In the genomic region with DNA sequence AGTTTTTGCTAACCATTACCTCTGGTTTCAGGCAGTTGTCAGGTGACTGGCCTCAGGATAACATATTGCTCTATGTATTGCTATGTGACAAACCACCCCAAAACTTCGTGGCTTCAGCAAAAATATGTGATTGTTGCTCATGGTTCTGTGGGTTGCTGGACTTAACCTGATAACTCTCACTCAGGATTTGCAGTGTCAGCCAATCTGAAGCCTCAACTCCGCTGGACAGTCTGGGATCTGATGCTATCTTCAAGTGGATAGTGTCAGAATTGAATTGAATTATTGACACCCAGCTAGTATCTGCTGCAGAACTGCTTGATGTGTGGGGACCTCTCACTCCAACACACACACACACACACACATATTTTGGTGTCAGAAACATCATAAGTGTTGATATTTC, we compare ENCODE assay signal across 27 cellular contexts. TPM values are rescaled to one million over a fixed set of nuclear protein-coding genes. Genes with fewer than 3 reads are reported as not detected.
DNase-seq lines count a peak whose midpoint lies in the region; ATAC-seq, FAIRE-seq and TF ChIP-seq lines count a peak whose summit lies in the region.
"Had no signal": no experiment of that assay in that cellular context is flagged by ENCODE, and none has a peak within 500 bp of the region (broad histone marks: within the 10 kb centered on the region; RNA-seq: fewer than 3 reads in every experiment).

No MANE protein-coding gene starts in this region.

- H3K9ac ChIP-seq in HepG2 (ENCODE audit: insufficient read depth, low read depth, low read length) = no peak overlapping the region
- H3K9ac ChIP-seq: BLaER1 treated with 17β-estradiol and CSF1 and Interleukin-3, amounts not matched to agents 10 nM and 100 nM had no signal

- POLR2A ChIA-PET in HepG2 (lab: Yijun Ruan, JAX) = no interaction called here
- POLR2A ChIA-PET in RWPE1 (lab: Yijun Ruan, JAX; ENCODE audit: low non-redundant PET) = no interaction called here

- TF ChIP-seq EP300 in HepG2 (IDR thresholded peaks at IDR 0.05; ENCODE audit: low read depth in 2 of 2, low read length in 2 of 2) = no peak
- no peak for TF ChIP-seq EP300 in HepG2 (CRISPR knock-in tag; IDR thresholded peaks at IDR 0.05; ENCODE audit: borderline replicate concordance)

- H3K27me3 ChIP-seq in HepG2 (ENCODE audit: control insufficient read depth in 1 of 2, insufficient read depth in 2 of 2, low read length in 2 of 2) (peaks cover 0 to 10% of the 10 kb centered on the region in 2 experiments; a peak in 2 of 5 replicates), right lobe of liver (no peaks in the 10 kb centered on the region), neutrophil (no peaks in the 10 kb centered on the region)
- H3K27me3 ChIP-seq: BE2C; BLaER1 treated with 17β-estradiol and CSF1 and Interleukin-3, amounts not matched to agents 10 nM and 100 nM had no signal

- no peak overlapping the region for H2AFZ ChIP-seq in HepG2 (ENCODE audit: low read length)

- no peaks in the 10 kb centered on the region for H3K4me1 ChIP-seq in HepG2 (ENCODE audit: insufficient read depth, low read length)
- H3K4me1 ChIP-seq in right lobe of liver = no peaks in the 10 kb centered on the region
- peaks cover 28 to 31% of the 10 kb centered on the region in 2 experiments for H3K4me1 ChIP-seq in neutrophil (ENCODE audit: control insufficient read depth in 1 of 2, insufficient read depth in 1 of 2, low read depth in 1 of 2, low read length in 1 of 2)
- H3K4me1 ChIP-seq: BE2C had no signal

- H3K79me2 ChIP-seq in HepG2 (ENCODE audit: insufficient read depth, low read length) = no peaks in the 10 kb centered on the region

- no peak overlapping the region for H3K4me2 ChIP-seq in HepG2 (ENCODE audit: low read depth, low read length)
- H3K4me2 ChIP-seq: BLaER1 treated with 17β-estradiol and CSF1 and Interleukin-3, amounts not matched to agents 10 nM and 100 nM had no signal

- ATAC-seq in HepG2 (no peak), right lobe of liver (no peak), GM21360 (IDR thresholded peaks at IDR 0.05; ENCODE audit: unreplicated experiment) (no peak)
- ATAC-seq: GM12878 had no signal

- DNase-seq in HepG2 (ENCODE audit: low spot score) = no peak
- DNase-seq in right lobe of liver = no peak
- peak; percentile 23 for DNase-seq in OCI-M1 (lab: John Stamatoyannopoulos, UW)
- DNase-seq in stimulated activated naive CD4-positive, alpha-beta T cell (lab: John Stamatoyannopoulos, UW) = no peak
- DNase-seq in NCI-H2107 (lab: John Stamatoyannopoulos, UW) = no peak
- no peak for DNase-seq in RWPE1 (ENCODE audit: low spot score)
- DNase-seq: ACHN; AML-193; BE2C; CD4-positive, alpha-beta T cell; CD8-positive, alpha-beta memory T cell; DMS 273 treated with DMSO at 0.1 percent for 48 hours; DMS79; EL; GDM1; H7; HCEC 1CT had no signal

- no peak for TF ChIP-seq RAD21 in HepG2 (CRISPR knock-in tag; IDR thresholded peaks at IDR 0.05)

- intact Hi-C loops in HepG2 (cut with micrococcal nuclease; ENCODE audit: unreplicated experiment) = no loop called here
- intact Hi-C loops in right lobe of liver (cut with DNase I) = no loop called here

- no TSS peak for BruUV-seq in HepG2 (replicated peaks; lab: Mats Ljungman, UMichigan)

- H3K36me3 ChIP-seq in HepG2 (replicated peaks in 1 of 2; ENCODE audit: control insufficient read depth in 1 of 2, insufficient read depth in 2 of 2, low read length in 2 of 2) (no peaks in the 10 kb centered on the region), right lobe of liver (no peaks in the 10 kb centered on the region), neutrophil (no peaks in the 10 kb centered on the region)
- H3K36me3 ChIP-seq: BE2C; BLaER1 treated with 17β-estradiol and CSF1 and Interleukin-3, amounts not matched to agents 10 nM and 100 nM had no signal

- TF ChIP-seq POLR2A in HepG2 (IDR thresholded peaks at IDR 0.05; ENCODE audit: insufficient read depth in 1 of 2, low read depth in 2 of 2, low read length in 2 of 2) (no peak), right lobe of liver (IDR thresholded peaks at IDR 0.05) (no peak)

- in situ Hi-C loops in HepG2 (cut with HindIII; ENCODE audit: extremely low pct_ligation_motif_present, low pct_unique_long_range_greater_than_20kb) = no loop called here

- no peak overlapping the region for H3K27ac ChIP-seq in HepG2 (ENCODE audit: extremely low read length, insufficient read depth, low read length)
- H3K27ac ChIP-seq in right lobe of liver = no peak overlapping the region
- peak overlapping the region; percentile 39 for H3K27ac ChIP-seq in neutrophil
- H3K27ac ChIP-seq in RWPE1 = no peak overlapping the region
- H3K27ac ChIP-seq: 22Rv1 had no signal

- no peak for FAIRE-seq in HepG2 (lab: Jason Lieb, UNC)
- FAIRE-seq: A204.1, D721Med, GM12878, GM18507, H1 had no signal

- H3K4me3 ChIP-seq in HepG2 (replicated peaks in 1 of 3; ENCODE audit: insufficient read depth in 1 of 3, low read depth in 2 of 3, low read length in 3 of 3) (no peak overlapping the region), right lobe of liver (no peak overlapping the region), neutrophil (ENCODE audit: low read depth in 1 of 2, low read length in 1 of 2) (no peak overlapping the region)
- H3K4me3 ChIP-seq: BLaER1 treated with 17β-estradiol and CSF1 and Interleukin-3, amounts not matched to agents 10 nM and 100 nM; GM12878 had no signal

- H3K9me3 ChIP-seq in HepG2 (ENCODE audit: low read length) = no peaks in the 10 kb centered on the region
- H3K9me3 ChIP-seq in right lobe of liver = no peaks in the 10 kb centered on the region
- H3K9me3 ChIP-seq in neutrophil = no peaks in the 10 kb centered on the region
- H3K9me3 ChIP-seq: BE2C had no signal

- no peaks in the 10 kb centered on the region for H4K20me1 ChIP-seq in HepG2 (ENCODE audit: insufficient read depth, low read length)
- H4K20me1 ChIP-seq: BLaER1 treated with 17β-estradiol and CSF1 and Interleukin-3, amounts not matched to agents 10 nM and 100 nM had no signal

- 0% methylated on average over 1 of the region's 2 CpGs for whole genome bisulfite sequencing in HepG2 (ENCODE audit: low lambda C conversion rate)
- WGBS in right lobe of liver (ENCODE audit: insufficient coverage, low coverage, low lambda C conversion rate, missing lambda C conversion rate) = 28% methylated on average over 2 of the region's 2 CpGs

- TF ChIP-seq CTCF in HepG2 (CRISPR knock-in tag; IDR thresholded peaks at IDR 0.05) (no peak), right lobe of liver (IDR thresholded peaks at IDR 0.05) (no peak), neutrophil (IDR thresholded peaks at IDR 0.05) (no peak), RWPE1 (conservative IDR thresholded peaks at IDR 0.05; ENCODE audit: low read depth) (no peak)

- CTCF ChIA-PET in HepG2 (lab: Yijun Ruan, JAX; ENCODE audit: low intra/inter-chr PET ratio, low total read pairs) = no interaction called here
- CTCF ChIA-PET in RWPE1 (lab: Yijun Ruan, JAX) = interaction anchor here (0.7 to 1.2 kb wide), 2 partner anchors 74 to 115 kb away, joined by 3 to 4 read pairs; no protein-coding TSS in a partner anchor

RNA-seq across cellular contexts. Expression of a gene that starts 34.7 kb away (rescaled TPM):
- total RNA-seq in HepG2 (2016; rRNA removed; fragmentation: Illumina TruSeq; extraction: Trizol) (not detected in 2 replicates), right lobe of liver (under 1 TPM in 1 of 6 experiments, not detected in 5; 0.33 TPM)
- total RNA-seq in HepG2 (2016; cell fraction: cytosol; rRNA removed; fragmentation: Illumina TruSeq; extraction: Trizol; ENCODE audit: low read depth) = not detected in 2 replicates
- not detected in 2 replicates for total RNA-seq in HepG2 (2016; cell fraction: insoluble cytoplasmic fraction; rRNA removed; fragmentation: Illumina TruSeq; extraction: Trizol)
- not detected in 2 replicates for total RNA-seq in HepG2 (2016; cell fraction: membrane; rRNA removed; fragmentation: Illumina TruSeq; extraction: Trizol)
- total RNA-seq in HepG2 (2016; cell fraction: nucleus; rRNA removed; fragmentation: Illumina TruSeq; extraction: Trizol) = not detected in 2 replicates
- not detected in 2 replicates for polyA plus RNA-seq in HepG2 (2011; rRNA removed)
- polyA plus RNA-seq in HepG2 (2011; cell fraction: cytosol; rRNA removed) = not detected in 2 replicates
- not detected in 2 replicates for polyA plus RNA-seq in HepG2 (2011; cell fraction: nucleus; rRNA removed)
- not detected in 2 replicates for polyA plus RNA-seq in HepG2 (2012)
- polyA plus RNA-seq in HepG2 (2016; cell fraction: cytosol; fragmentation: Illumina TruSeq; extraction: Trizol; ENCODE audit: low read depth) = not detected in 2 replicates
- not detected in 2 replicates for polyA plus RNA-seq in HepG2 (2016; cell fraction: insoluble cytoplasmic fraction; fragmentation: Illumina TruSeq; extraction: Trizol; ENCODE audit: low read depth)
- not detected in 2 replicates for polyA plus RNA-seq in HepG2 (2016; cell fraction: membrane; fragmentation: Illumina TruSeq; extraction: Trizol; ENCODE audit: low read depth)
- polyA plus RNA-seq in HepG2 (2016; cell fraction: nucleus; fragmentation: Illumina TruSeq; extraction: Trizol; ENCODE audit: insufficient read depth, low read depth) = not detected in 2 replicates
- polyA minus RNA-seq in HepG2 (2011; rRNA and poly(A)+ RNA removed; ENCODE audit: low replicate concordance) = 0.05 TPM in 1 of 2 replicates, not detected in the other
- polyA minus RNA-seq in HepG2 (2011; cell fraction: cytosol; rRNA and poly(A)+ RNA removed) = not detected in 2 replicates
- not detected in 2 replicates for polyA minus RNA-seq in HepG2 (2011; cell fraction: nucleus; rRNA and poly(A)+ RNA removed)
- total RNA-seq: CD8-positive, alpha-beta memory T cell; GM12878; H7 had no signal
- polyA plus RNA-seq: GM12878 had no signal

RNA-seq across cellular contexts. Expression of a gene that starts 35.7 kb away (rescaled TPM):
- total RNA-seq in HepG2 (2016; rRNA removed; fragmentation: Illumina TruSeq; extraction: Trizol) (13.3 and 24.1 TPM in 2 replicates), right lobe of liver (10 to 100 TPM in 2 of 6 experiments, 1 to 10 TPM in 4; 7.3 to 12.7 (median 9.4) TPM)
- 8.1 and 9.3 TPM in 2 replicates for total RNA-seq in HepG2 (2016; cell fraction: cytosol; rRNA removed; fragmentation: Illumina TruSeq; extraction: Trizol; ENCODE audit: low read depth)
- total RNA-seq in HepG2 (2016; cell fraction: insoluble cytoplasmic fraction; rRNA removed; fragmentation: Illumina TruSeq; extraction: Trizol) = 11.9 and 23.0 TPM in 2 replicates
- 10.1 and 11.2 TPM in 2 replicates for total RNA-seq in HepG2 (2016; cell fraction: membrane; rRNA removed; fragmentation: Illumina TruSeq; extraction: Trizol)
- total RNA-seq in HepG2 (2016; cell fraction: nucleus; rRNA removed; fragmentation: Illumina TruSeq; extraction: Trizol) = 23.2 and 26.4 TPM in 2 replicates
- 21.2 and 24.3 TPM in 2 replicates for polyA plus RNA-seq in HepG2 (2011; rRNA removed)
- 10.6 and 11.9 TPM in 2 replicates for polyA plus RNA-seq in HepG2 (2011; cell fraction: cytosol; rRNA removed)
- polyA plus RNA-seq in HepG2 (2011; cell fraction: nucleus; rRNA removed) = 64.8 and 74.8 TPM in 2 replicates
- 14.3 and 16.3 TPM in 2 replicates for polyA plus RNA-seq in HepG2 (2012)
- 3.0 and 3.9 TPM in 2 replicates for polyA plus RNA-seq in HepG2 (2016; cell fraction: cytosol; fragmentation: Illumina TruSeq; extraction: Trizol; ENCODE audit: low read depth)
- polyA plus RNA-seq in HepG2 (2016; cell fraction: insoluble cytoplasmic fraction; fragmentation: Illumina TruSeq; extraction: Trizol; ENCODE audit: low read depth) = 12.3 and 14.2 TPM in 2 replicates
- polyA plus RNA-seq in HepG2 (2016; cell fraction: membrane; fragmentation: Illumina TruSeq; extraction: Trizol; ENCODE audit: low read depth) = 8.2 and 9.5 TPM in 2 replicates
- polyA plus RNA-seq in HepG2 (2016; cell fraction: nucleus; fragmentation: Illumina TruSeq; extraction: Trizol; ENCODE audit: insufficient read depth, low read depth) = 68.1 and 69.5 TPM in 2 replicates
- 18.0 and 57.0 TPM in 2 replicates for polyA minus RNA-seq in HepG2 (2011; rRNA and poly(A)+ RNA removed; ENCODE audit: low replicate concordance)
- 5.4 and 5.7 TPM in 2 replicates for polyA minus RNA-seq in HepG2 (2011; cell fraction: cytosol; rRNA and poly(A)+ RNA removed)
- polyA minus RNA-seq in HepG2 (2011; cell fraction: nucleus; rRNA and poly(A)+ RNA removed) = 26.5 and 33.7 TPM in 2 replicates

RNA-seq across cellular contexts. Expression of a gene that starts 36.0 kb away (rescaled TPM):
- 28.1 and 36.9 TPM in 2 replicates for total RNA-seq in HepG2 (2016; rRNA removed; fragmentation: Illumina TruSeq; extraction: Trizol)
- total RNA-seq in HepG2 (2016; cell fraction: cytosol; rRNA removed; fragmentation: Illumina TruSeq; extraction: Trizol; ENCODE audit: low read depth) = 18.6 and 30.6 TPM in 2 replicates
- 26.6 and 30.5 TPM in 2 replicates for total RNA-seq in HepG2 (2016; cell fraction: insoluble cytoplasmic fraction; rRNA removed; fragmentation: Illumina TruSeq; extraction: Trizol)
- total RNA-seq in HepG2 (2016; cell fraction: membrane; rRNA removed; fragmentation: Illumina TruSeq; extraction: Trizol) = 27.2 and 41.0 TPM in 2 replicates
- total RNA-seq in HepG2 (2016; cell fraction: nucleus; rRNA removed; fragmentation: Illumina TruSeq; extraction: Trizol) = 16.5 and 21.7 TPM in 2 replicates
- polyA plus RNA-seq in HepG2 (2011; rRNA removed) = 44.9 and 46.7 TPM in 2 replicates
- polyA plus RNA-seq in HepG2 (2011; cell fraction: cytosol; rRNA removed) = 117 and 121 TPM in 2 replicates
- polyA plus RNA-seq in HepG2 (2011; cell fraction: nucleus; rRNA removed) = 33.8 and 41.2 TPM in 2 replicates
- polyA plus RNA-seq in HepG2 (2012) = 82.0 and 92.0 TPM in 2 replicates
- 119 and 155 TPM in 2 replicates for polyA plus RNA-seq in HepG2 (2016; cell fraction: cytosol; fragmentation: Illumina TruSeq; extraction: Trizol; ENCODE audit: low read depth)
- polyA plus RNA-seq in HepG2 (2016; cell fraction: insoluble cytoplasmic fraction; fragmentation: Illumina TruSeq; extraction: Trizol; ENCODE audit: low read depth) = 128 and 160 TPM in 2 replicates
- polyA plus RNA-seq in HepG2 (2016; cell fraction: membrane; fragmentation: Illumina TruSeq; extraction: Trizol; ENCODE audit: low read depth) = 121 and 142 TPM in 2 replicates
- 73.6 and 93.7 TPM in 2 replicates for polyA plus RNA-seq in HepG2 (2016; cell fraction: nucleus; fragmentation: Illumina TruSeq; extraction: Trizol; ENCODE audit: insufficient read depth, low read depth)
- polyA minus RNA-seq in HepG2 (2011; rRNA and poly(A)+ RNA removed; ENCODE audit: low replicate concordance) = 54.8 and 75.7 TPM in 2 replicates
- polyA minus RNA-seq in HepG2 (2011; cell fraction: cytosol; rRNA and poly(A)+ RNA removed) = 33.8 and 43.0 TPM in 2 replicates
- polyA minus RNA-seq in HepG2 (2011; cell fraction: nucleus; rRNA and poly(A)+ RNA removed) = 13.0 and 16.9 TPM in 2 replicates
- total RNA-seq in right lobe of liver = 10 to 100 TPM; 43.7 to 57.1 (median 48.3) TPM

RNA-seq across cellular contexts. Expression of a gene that starts 38.1 kb away (rescaled TPM):
- total RNA-seq in HepG2 (2016; rRNA removed; fragmentation: Illumina TruSeq; extraction: Trizol) = 0.29 TPM in 1 of 2 replicates, not detected in the other
- total RNA-seq in HepG2 (2016; cell fraction: cytosol; rRNA removed; fragmentation: Illumina TruSeq; extraction: Trizol; ENCODE audit: low read depth) = not detected in 2 replicates
- total RNA-seq in HepG2 (2016; cell fraction: insoluble cytoplasmic fraction; rRNA removed; fragmentation: Illumina TruSeq; extraction: Trizol) = 0.41 TPM in 1 of 2 replicates, not detected in the other
- total RNA-seq in HepG2 (2016; cell fraction: membrane; rRNA removed; fragmentation: Illumina TruSeq; extraction: Trizol) = 0.15 TPM in 1 of 2 replicates, not detected in the other
- total RNA-seq in HepG2 (2016; cell fraction: nucleus; rRNA removed; fragmentation: Illumina TruSeq; extraction: Trizol) = 0.69 and 1.2 TPM in 2 replicates
- 0.88 and 0.95 TPM in 2 replicates for polyA plus RNA-seq in HepG2 (2011; rRNA removed)
- polyA plus RNA-seq in HepG2 (2011; cell fraction: cytosol; rRNA removed) = 0.18 and 0.21 TPM in 2 replicates
- 11.7 and 15.6 TPM in 2 replicates for polyA plus RNA-seq in HepG2 (2011; cell fraction: nucleus; rRNA removed)
- polyA plus RNA-seq in HepG2 (2012) = 1.0 and 1.1 TPM in 2 replicates
- 0.07 and 0.08 TPM in 2 replicates for polyA plus RNA-seq in HepG2 (2016; cell fraction: cytosol; fragmentation: Illumina TruSeq; extraction: Trizol; ENCODE audit: low read depth)
- polyA plus RNA-seq in HepG2 (2016; cell fraction: insoluble cytoplasmic fraction; fragmentation: Illumina TruSeq; extraction: Trizol; ENCODE audit: low read depth) = not detected in 2 replicates
- 0.08 TPM in 1 of 2 replicates, not detected in the other for polyA plus RNA-seq in HepG2 (2016; cell fraction: membrane; fragmentation: Illumina TruSeq; extraction: Trizol; ENCODE audit: low read depth)
- 6.5 and 7.3 TPM in 2 replicates for polyA plus RNA-seq in HepG2 (2016; cell fraction: nucleus; fragmentation: Illumina TruSeq; extraction: Trizol; ENCODE audit: insufficient read depth, low read depth)
- polyA minus RNA-seq in HepG2 (2011; rRNA and poly(A)+ RNA removed; ENCODE audit: low replicate concordance) = 0.70 and 2.1 TPM in 2 replicates
- polyA minus RNA-seq in HepG2 (2011; cell fraction: cytosol; rRNA and poly(A)+ RNA removed) = not detected in 2 replicates
- polyA minus RNA-seq in HepG2 (2011; cell fraction: nucleus; rRNA and poly(A)+ RNA removed) = 3.7 and 7.5 TPM in 2 replicates
- total RNA-seq in right lobe of liver = 1 to 10 TPM in 3 of 6 experiments, under 1 TPM in 2, not detected in 1; 0.61 to 2.9 (median 1.0) TPM
- total RNA-seq: H7 had no signal
- polyA plus RNA-seq: CD14-positive monocyte; CD8-positive, alpha-beta memory T cell had no signal

RNA-seq across cellular contexts. Expression of a gene that starts 51.7 kb away (rescaled TPM):
- total RNA-seq in HepG2 (2016; rRNA removed; fragmentation: Illumina TruSeq; extraction: Trizol) (0.20 and 0.38 TPM in 2 replicates), right lobe of liver (under 1 TPM; 0.18 to 0.70 (median 0.46) TPM)
- total RNA-seq in HepG2 (2016; cell fraction: cytosol; rRNA removed; fragmentation: Illumina TruSeq; extraction: Trizol; ENCODE audit: low read depth) = 0.10 TPM in 1 of 2 replicates, not detected in the other
- 0.37 and 0.41 TPM in 2 replicates for total RNA-seq in HepG2 (2016; cell fraction: insoluble cytoplasmic fraction; rRNA removed; fragmentation: Illumina TruSeq; extraction: Trizol)
- total RNA-seq in HepG2 (2016; cell fraction: membrane; rRNA removed; fragmentation: Illumina TruSeq; extraction: Trizol) = 0.21 and 0.22 TPM in 2 replicates
- 0.22 and 0.56 TPM in 2 replicates for total RNA-seq in HepG2 (2016; cell fraction: nucleus; rRNA removed; fragmentation: Illumina TruSeq; extraction: Trizol)
- polyA plus RNA-seq in HepG2 (2011; rRNA removed) = 0.79 and 0.94 TPM in 2 replicates
- polyA plus RNA-seq in HepG2 (2011; cell fraction: cytosol; rRNA removed) = 1.7 and 3.4 TPM in 2 replicates
- 0.79 and 4.8 TPM in 2 replicates for polyA plus RNA-seq in HepG2 (2011; cell fraction: nucleus; rRNA removed)
- 0.68 and 0.79 TPM in 2 replicates for polyA plus RNA-seq in HepG2 (2012)
- polyA plus RNA-seq in HepG2 (2016; cell fraction: cytosol; fragmentation: Illumina TruSeq; extraction: Trizol; ENCODE audit: low read depth) = 0.15 and 0.16 TPM in 2 replicates
- 0.49 and 0.63 TPM in 2 replicates for polyA plus RNA-seq in HepG2 (2016; cell fraction: insoluble cytoplasmic fraction; fragmentation: Illumina TruSeq; extraction: Trizol; ENCODE audit: low read depth)
- 0.23 and 0.33 TPM in 2 replicates for polyA plus RNA-seq in HepG2 (2016; cell fraction: membrane; fragmentation: Illumina TruSeq; extraction: Trizol; ENCODE audit: low read depth)
- polyA plus RNA-seq in HepG2 (2016; cell fraction: nucleus; fragmentation: Illumina TruSeq; extraction: Trizol; ENCODE audit: insufficient read depth, low read depth) = 1.5 and 2.2 TPM in 2 replicates
- polyA minus RNA-seq in HepG2 (2011; rRNA and poly(A)+ RNA removed; ENCODE audit: low replicate concordance) = 0.22 and 3.6 TPM in 2 replicates
- 0.20 and 0.26 TPM in 2 replicates for polyA minus RNA-seq in HepG2 (2011; cell fraction: cytosol; rRNA and poly(A)+ RNA removed)
- 0.25 and 0.64 TPM in 2 replicates for polyA minus RNA-seq in HepG2 (2011; cell fraction: nucleus; rRNA and poly(A)+ RNA removed)
